11 cellular contexts compared by ENCODE assay signal in the genomic region with DNA sequence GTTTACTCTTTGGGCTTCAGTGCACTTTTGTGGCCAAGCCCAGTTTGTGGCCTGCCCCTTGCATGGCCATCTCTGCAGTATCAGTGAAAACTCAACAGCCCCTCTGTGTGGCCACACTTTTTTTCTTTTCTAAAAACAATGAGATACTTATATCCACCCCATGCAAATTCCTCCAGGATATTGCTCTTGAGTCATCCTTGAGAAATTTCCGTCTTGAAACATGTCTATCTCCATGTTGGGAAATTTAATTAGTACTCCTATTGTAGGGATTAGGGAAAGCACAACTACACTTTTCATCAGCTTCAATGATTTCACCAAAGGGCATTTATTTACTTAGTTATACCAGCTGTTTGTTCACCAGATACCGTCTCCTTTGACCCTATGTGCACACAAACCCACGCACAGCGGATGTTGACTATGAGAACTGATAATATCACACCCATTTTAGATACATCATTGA.
DNase-seq lines count a peak whose midpoint lies in the region; ATAC-seq and TF ChIP-seq lines count a peak whose summit lies in the region.
"Had no signal": no experiment of that assay in that cellular context is flagged by ENCODE, and none has a peak within 500 bp of the region (broad histone marks: within the 10 kb centered on the region; RNA-seq: fewer than 3 reads in every experiment).

No MANE protein-coding gene starts in this region.

- ATAC-seq in naive thymus-derived CD4-positive, alpha-beta T cell = peak; percentile 31
- ATAC-seq in HG02981 (IDR thresholded peaks at IDR 0.05; ENCODE audit: unreplicated experiment) = no peak

- H3K36me3 ChIP-seq in GM06990 (ENCODE audit: control insufficient read depth, insufficient read depth, low read length) = no peaks in the 10 kb centered on the region
- no peaks in the 10 kb centered on the region for H3K36me3 ChIP-seq in naive thymus-derived CD4-positive, alpha-beta T cell (ENCODE audit: control insufficient read depth in 2 of 3, insufficient read depth in 3 of 3, low read length in 3 of 3)
- no peaks in the 10 kb centered on the region for H3K36me3 ChIP-seq in OCI-LY7 (ENCODE audit: insufficient read depth, low read length)
- H3K36me3 ChIP-seq: uterus had no signal

- H4K20me1 ChIP-seq in OCI-LY7 (ENCODE audit: insufficient read depth, low read length) = no peaks in the 10 kb centered on the region

- POLR2A ChIA-PET in naive thymus-derived CD4-positive, alpha-beta T cell (lab: Charles Lee) = no interaction called here
- POLR2A ChIA-PET in OCI-LY7 (lab: Charles Lee) = no interaction called here

- no peak for DNase-seq in GM06990 (ENCODE audit: extremely low read depth, insufficient read length)
- DNase-seq in NCI-H2196 treated with DMSO at 0.1 percent for 48 hours (lab: John Stamatoyannopoulos, UW; ENCODE audit: unreplicated experiment) = peak; percentile 57
- peak; percentile 89 for DNase-seq in dermis blood vessel endothelial cell
- no peak for DNase-seq in naive thymus-derived CD4-positive, alpha-beta T cell
- DNase-seq in UCSD-AML1 (lab: John Stamatoyannopoulos, UW; ENCODE audit: unreplicated experiment) = no peak
- DNase-seq in NCI-H187 (lab: John Stamatoyannopoulos, UW) = no peak
- no peak for DNase-seq in OCI-LY7 (ENCODE audit: low spot score)
- DNase-seq: activated naive CD4-positive, alpha-beta T cell; NCI-H2227 treated with DMSO at 0.1 percent for 48 hours; uterus had no signal

- H3K4me3 ChIP-seq in GM06990 (replicated peaks; ENCODE audit: low read depth, low read length) (no peak overlapping the region), OCI-LY7 (ENCODE audit: low read depth, low read length, poor library complexity, severe bottlenecking) (no peak overlapping the region)
- no peak overlapping the region for H3K4me3 ChIP-seq in naive thymus-derived CD4-positive, alpha-beta T cell (ENCODE audit: low read length)
- H3K4me3 ChIP-seq: uterus had no signal

- TF ChIP-seq CTCF in GM06990 (IDR thresholded peaks at IDR 0.05; ENCODE audit: insufficient read depth, low read length, poor library complexity, severe bottlenecking) = peak; percentile 10
- no peak for TF ChIP-seq CTCF in OCI-LY7 (conservative IDR thresholded peaks at IDR 0.05; ENCODE audit: low read length)

- H3K4me1 Mint-ChIP-seq in naive thymus-derived CD4-positive, alpha-beta T cell = peaks cover 0 to 1% (median 0%) of the 10 kb centered on the region in 7 donors

- H3K4me3 Mint-ChIP-seq in naive thymus-derived CD4-positive, alpha-beta T cell = no peak overlapping the region

- H3K9me2 ChIP-seq in OCI-LY7 (ENCODE audit: insufficient read depth, low read length) = no peaks in the 10 kb centered on the region

- no peaks in the 10 kb centered on the region for H3K9me3 ChIP-seq in naive thymus-derived CD4-positive, alpha-beta T cell (ENCODE audit: control insufficient read depth in 2 of 3, low read length in 3 of 3)
- H3K9me3 ChIP-seq in OCI-LY7 (ENCODE audit: low read length) = no peaks in the 10 kb centered on the region
- H3K9me3 ChIP-seq: uterus had no signal

- BruUV-seq in OCI-LY7 (replicated peaks; lab: Mats Ljungman, UMichigan) = no TSS peak

- intact Hi-C loops in naive thymus-derived CD4-positive, alpha-beta T cell (cut with micrococcal nuclease) = no loop called here
- intact Hi-C loops in OCI-LY7 (cut with micrococcal nuclease; ENCODE audit: unreplicated experiment) = no loop called here

- no peak overlapping the region for H3K27ac ChIP-seq in naive thymus-derived CD4-positive, alpha-beta T cell (ENCODE audit: low read depth, low read length)
- H3K27ac ChIP-seq in OCI-LY7 (ENCODE audit: low read depth, low read length, poor library complexity, severe bottlenecking) = no peak overlapping the region
- H3K27ac ChIP-seq: uterus had no signal

- no peaks in the 10 kb centered on the region for H3K36me3 Mint-ChIP-seq in naive thymus-derived CD4-positive, alpha-beta T cell

- H3K9me3 Mint-ChIP-seq in naive thymus-derived CD4-positive, alpha-beta T cell = peaks cover 0 to 14% (median 3%) of the 10 kb centered on the region in 11 donors

- no peaks in the 10 kb centered on the region for H3K4me1 ChIP-seq in naive thymus-derived CD4-positive, alpha-beta T cell (ENCODE audit: control insufficient read depth in 2 of 2, insufficient read depth in 2 of 2, low read length in 2 of 2)
- no peaks in the 10 kb centered on the region for H3K4me1 ChIP-seq in OCI-LY7 (ENCODE audit: insufficient read depth, low read length, poor library complexity, severe bottlenecking)
- H3K4me1 ChIP-seq: uterus had no signal

- H3K27me3 Mint-ChIP-seq in naive thymus-derived CD4-positive, alpha-beta T cell = no peaks in the 10 kb centered on the region

- no peak overlapping the region for H3K27ac Mint-ChIP-seq in naive thymus-derived CD4-positive, alpha-beta T cell

- CTCF ChIA-PET in naive thymus-derived CD4-positive, alpha-beta T cell (lab: Charles Lee) = no interaction called here
- CTCF ChIA-PET in OCI-LY7 (lab: Charles Lee; ENCODE audit: unreplicated experiment) = no interaction called here

- H2AFZ ChIP-seq in OCI-LY7 (ENCODE audit: low read length) = no peak overlapping the region

- no peaks in the 10 kb centered on the region for H3K27me3 ChIP-seq in GM06990 (replicated peaks; ENCODE audit: control insufficient read depth, insufficient read depth, low read length)
- no peaks in the 10 kb centered on the region for H3K27me3 ChIP-seq in naive thymus-derived CD4-positive, alpha-beta T cell (ENCODE audit: control insufficient read depth in 2 of 2, insufficient read depth in 2 of 2, low read length in 2 of 2)
- H3K27me3 ChIP-seq: uterus had no signal

- no peaks in the 10 kb centered on the region for H3K79me2 ChIP-seq in OCI-LY7 (ENCODE audit: insufficient read depth, low read depth, low read length)

- H3K4me2 ChIP-seq in OCI-LY7 (ENCODE audit: low read length) = no peak overlapping the region

Comparison
In these comparisons a context has a peak if more than half of its experiments do, and no peak if none do; other contexts are left out.
1. DNase-seq: peak in NCI-H2196 treated with DMSO at 0.1 percent for 48 hours (single experiment) and dermis blood vessel endothelial cell (single experiment); none in GM06990 (single experiment), naive thymus-derived CD4-positive, alpha-beta T cell (0 of 9), UCSD-AML1 (single experiment), NCI-H187 (0 of 2) and OCI-LY7 (single experiment).